ENCODE assay signal across 4 cellular contexts in the genomic region with DNA sequence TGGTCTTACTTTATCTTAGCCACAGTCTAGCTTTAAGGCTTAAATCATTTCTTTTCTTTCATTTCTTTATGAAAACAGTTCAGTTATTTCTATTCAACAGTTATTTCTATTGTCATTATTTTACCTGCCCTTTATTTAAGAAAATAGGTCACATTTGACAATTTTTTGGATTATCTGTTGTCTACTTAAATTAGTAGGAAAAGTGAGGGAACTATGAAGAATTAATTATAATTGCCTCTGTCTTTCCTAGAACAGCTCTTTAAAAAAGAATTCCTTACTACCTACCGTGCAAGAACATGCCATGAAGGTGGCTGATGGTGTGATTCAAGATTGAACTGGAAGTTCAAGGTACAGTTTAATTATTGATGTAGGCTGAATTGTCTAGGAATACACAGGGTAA. TPM values are rescaled to one million over a fixed set of nuclear protein-coding genes. Genes with fewer than 3 reads are reported as not detected.
"Had no signal": no experiment of that assay in that cellular context is flagged by ENCODE, and none has a peak within 500 bp of the region (broad histone marks: within the 10 kb centered on the region; RNA-seq: fewer than 3 reads in every experiment).

Gene OR4C6 (plus strand): TSS at position 301 of the 400 bp plus-strand sequence. CDS start 2,966 bp downstream, outside the sequence.

- DNase-seq: GDM1, GF-D8 had no signal

- H3K4me3 ChIP-seq: GM12878 had no signal

- ATAC-seq: GM12878 had no signal

RNA-seq across cellular contexts. Expression of gene OR4C6, which starts in this region (rescaled TPM):
- total RNA-seq: G401 had no signal
